Comparison of ENCODE assay signal across 1 cellular context in genomic region chr14:35403397-35404245, GRCh38.
TF ChIP-seq lines count a peak whose summit lies in the region.

No MANE protein-coding gene starts in this region.

TF ChIP-seq in GM12878, 131 proteins besides CTCF, POLR2A, EP300 and RAD21 (continued from another document and continues in another):
- TF ChIP-seq MAX (IDR thresholded peaks at IDR 0.05; ENCODE audit: low read depth, low read length) (peak; percentile 93), HSF1 (IDR thresholded peaks at IDR 0.05; ENCODE audit: low read depth, low read length) (no peak), MTA3 (IDR thresholded peaks at IDR 0.05; ENCODE audit: borderline replicate concordance, low read length) (no peak), TCF12 (IDR thresholded peaks at IDR 0.05; ENCODE audit: low read depth, low read length) (peak; percentile 56; the same call in 1 of the 2 replicates), SMAD1 (IDR thresholded peaks at IDR 0.05; ENCODE audit: low read depth, partially characterized antibody) (peak; percentile 74), SKIL (IDR thresholded peaks at IDR 0.05; ENCODE audit: low read depth, poor library complexity, severe bottlenecking) (no peak), BMI1 (IDR thresholded peaks at IDR 0.05; ENCODE audit: borderline replicate concordance) (no peak), IRF5 (IDR thresholded peaks at IDR 0.05; ENCODE audit: borderline replicate concordance) (peak; percentile 39; the same call in 1 of the 2 replicates), SUZ12 (IDR thresholded peaks at IDR 0.05; ENCODE audit: unreplicated experiment) (no peak), IRF3 (IDR thresholded peaks at IDR 0.05) (no peak), ZNF622 (IDR thresholded peaks at IDR 0.05) (no peak), YBX1 (IDR thresholded peaks at IDR 0.05) (no peak), RCOR1 (conservative IDR thresholded peaks at IDR 0.05; ENCODE audit: low read depth, low read length) (no peak), HDGF (IDR thresholded peaks at IDR 0.05) (peak; percentile 78; the same call in 1 of the 2 replicates), ZNF687 (IDR thresholded peaks at IDR 0.05) (peak; percentile 50), CBFB (IDR thresholded peaks at IDR 0.05; ENCODE audit: low read depth) (no peak; the same call in 1 of the 2 replicates), CUX1 (IDR thresholded peaks at IDR 0.05; ENCODE audit: insufficient replicate concordance, low read depth, low read length) (no peak), SIN3A (IDR thresholded peaks at IDR 0.05; ENCODE audit: low read depth, low read length) (peak; percentile 88), LARP7 (IDR thresholded peaks at IDR 0.05) (peak; percentile 14; the same call in 1 of the 2 replicates), ZBTB4 (CRISPR knock-in tag; IDR thresholded peaks at IDR 0.05) (no peak), SPI1 (IDR thresholded peaks at IDR 0.05; ENCODE audit: borderline replicate concordance, insufficient read depth, low read depth, low read length) (0 out of 2 replicates have a peak, but pooled peaks have one; percentile 16), SUPT20H (IDR thresholded peaks at IDR 0.05; ENCODE audit: borderline replicate concordance, control insufficient read depth, low read depth, low read length) (no peak), USF2 (IDR thresholded peaks at IDR 0.05; ENCODE audit: borderline replicate concordance, low read depth, low read length) (no peak), YY1 (IDR thresholded peaks at IDR 0.05; ENCODE audit: low read depth, low read length) (0 out of 2 replicates have a peak, but pooled peaks have one; percentile 25), ESRRA (IDR thresholded peaks at IDR 0.05; ENCODE audit: low read length) (no peak), BCL3 (IDR thresholded peaks at IDR 0.05; ENCODE audit: borderline replicate concordance, insufficient read depth, low read depth, low read length, poor library complexity, severe bottlenecking) (peak; percentile 84), SREBF2 (IDR thresholded peaks at IDR 0.05; ENCODE audit: low read length) (no peak), GATAD2B (conservative IDR thresholded peaks at IDR 0.05; ENCODE audit: low read depth) (no peak), RB1 (IDR thresholded peaks at IDR 0.05; ENCODE audit: borderline replicate concordance) (no peak), PAX5 (IDR thresholded peaks at IDR 0.05; ENCODE audit: borderline replicate concordance, low read depth, low read length) (peak; percentile 76), MTA2 (IDR thresholded peaks at IDR 0.05; ENCODE audit: low read depth) (peak; percentile 44), MYB (IDR thresholded peaks at IDR 0.05; ENCODE audit: borderline replicate concordance, low read depth, low read length) (no peak), ZBED1 (IDR thresholded peaks at IDR 0.05; ENCODE audit: borderline replicate concordance) (peak; percentile 57; the same call in 1 of the 2 replicates), JUNB (IDR thresholded peaks at IDR 0.05) (no peak), EGR1 (IDR thresholded peaks at IDR 0.05; ENCODE audit: borderline replicate concordance in 1 of 2, low read depth in 2 of 2, low read length in 2 of 2) (peak in 1 of 2 experiments; percentile 70; a peak in 1 of 3 replicates), BCL11A (IDR thresholded peaks at IDR 0.05; ENCODE audit: low read depth, low read length) (peak; percentile 77)
